1 cellular context compared by ENCODE assay signal in genomic region chr1:63912643-63913042, GRCh38.
TF ChIP-seq lines count a peak whose summit lies in the region.

No MANE protein-coding gene starts in this region.

TF ChIP-seq in IMR-90, 13 proteins besides CTCF, POLR2A, EP300 and RAD21:
- TF ChIP-seq, protein P1, sequence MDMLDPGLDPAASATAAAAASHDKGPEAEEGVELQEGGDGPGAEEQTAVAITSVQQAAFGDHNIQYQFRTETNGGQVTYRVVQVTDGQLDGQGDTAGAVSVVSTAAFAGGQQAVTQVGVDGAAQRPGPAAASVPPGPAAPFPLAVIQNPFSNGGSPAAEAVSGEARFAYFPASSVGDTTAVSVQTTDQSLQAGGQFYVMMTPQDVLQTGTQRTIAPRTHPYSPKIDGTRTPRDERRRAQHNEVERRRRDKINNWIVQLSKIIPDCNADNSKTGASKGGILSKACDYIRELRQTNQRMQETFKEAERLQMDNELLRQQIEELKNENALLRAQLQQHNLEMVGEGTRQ (IDR thresholded peaks at IDR 0.05; ENCODE audit: low read depth, low read length), result no peak
- TF ChIP-seq CEBPB (IDR thresholded peaks at IDR 0.05; ENCODE audit: low read depth, low read length) (no peak), FOS (IDR thresholded peaks at IDR 0.05; ENCODE audit: low read depth, low read length) (no peak), MXI1 (IDR thresholded peaks at IDR 0.05; ENCODE audit: borderline replicate concordance, low read depth, low read length) (no peak), NFE2L2 (IDR thresholded peaks at IDR 0.05; ENCODE audit: low read depth, low read length) (no peak), RCOR1 (IDR thresholded peaks at IDR 0.05; ENCODE audit: insufficient replicate concordance, low read length) (no peak), BHLHE40 (IDR thresholded peaks at IDR 0.05; ENCODE audit: low read depth, low read length) (no peak), ELK1 (IDR thresholded peaks at IDR 0.05; ENCODE audit: borderline replicate concordance, low read depth, low read length) (no peak), SMC3 (IDR thresholded peaks at IDR 0.05; ENCODE audit: low read depth, low read length) (no peak), CHD1 (IDR thresholded peaks at IDR 0.05; ENCODE audit: low read depth, low read length) (no peak), MAZ (IDR thresholded peaks at IDR 0.05; ENCODE audit: borderline replicate concordance, low read depth, low read length) (no peak), RFX5 (IDR thresholded peaks at IDR 0.05; ENCODE audit: low read depth, low read length) (no peak), MAFK (IDR thresholded peaks at IDR 0.05; ENCODE audit: low read depth, low read length) (no peak)
